20 cellular contexts compared by ENCODE assay signal in the genomic region with DNA sequence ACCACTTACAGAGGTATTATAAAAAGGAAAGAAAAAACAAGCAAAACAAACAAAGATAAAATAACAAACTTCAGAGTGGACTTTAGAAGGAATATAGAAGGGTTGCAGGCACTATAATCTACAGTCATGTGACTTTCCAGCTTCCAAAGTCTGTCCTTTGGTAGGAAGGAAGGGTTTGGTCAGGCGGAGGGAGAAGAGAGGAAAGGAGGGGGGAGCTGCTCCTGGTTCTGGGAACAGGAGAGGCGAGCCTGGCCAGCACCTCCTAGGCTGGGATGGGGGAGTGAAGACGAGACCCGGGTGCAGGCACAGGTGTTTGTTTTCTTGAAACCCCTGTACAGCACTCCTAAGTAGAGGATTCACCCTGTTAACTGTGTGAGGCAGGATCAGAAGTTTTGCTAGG. TPM values are rescaled to one million over a fixed set of nuclear protein-coding genes. Genes with fewer than 3 reads are reported as not detected.
DNase-seq lines count a peak whose midpoint lies in the region; ATAC-seq, FAIRE-seq and TF ChIP-seq lines count a peak whose summit lies in the region.
"Had no signal": no experiment of that assay in that cellular context is flagged by ENCODE, and none has a peak within 500 bp of the region (broad histone marks: within the 10 kb centered on the region; RNA-seq: fewer than 3 reads in every experiment).

No MANE protein-coding gene starts in this region.

- H3K36me3 ChIP-seq in HEK293 (ENCODE audit: control insufficient read depth in 2 of 2, insufficient read depth in 1 of 2, low read length in 2 of 2) (no peaks in the 10 kb centered on the region), colonic mucosa (no peaks in the 10 kb centered on the region), right lobe of liver (no peaks in the 10 kb centered on the region), spleen (no peaks in the 10 kb centered on the region), brain microvascular endothelial cell (replicated peaks) (no peaks in the 10 kb centered on the region)

- in situ Hi-C loops in brain microvascular endothelial cell (cut with HindIII; ENCODE audit: low pct_ligation_motif_present, low sequenced_read_pairs), result no loop called here

- POLR2A ChIA-PET in HEK293 (lab: Yijun Ruan, JAX), result interaction anchor here (1.4 kb wide), 1 partner anchor 9 kb away, joined by 3 read pairs; no protein-coding TSS in a partner anchor

- intact Hi-C loops in colonic mucosa (cut with DNase I) (no loop called here), right lobe of liver (cut with DNase I) (no loop called here), spleen (cut with DNase I; ENCODE audit: low total_unique reads) (loop anchor here (5.0 kb wide), 1 partner anchor 47 kb away; no protein-coding TSS in a partner anchor)

- DNase-seq in colonic mucosa, result peak; percentile 70
- no peak for DNase-seq in right lobe of liver
- DNase-seq in spleen, result no peak
- no peak for DNase-seq in iPS-NIHi7 (ENCODE audit: extremely low spot score)
- no peak for DNase-seq in stimulated activated CD8-positive, alpha-beta memory T cell treated with anti-CD3 and anti-CD28 coated beads, Interleukin-4, amount 100 ng/mL, for 48 hours
- DNase-seq in brain microvascular endothelial cell, result no peak
- DNase-seq in frontal cortex (ENCODE audit: low spot score in 2 of 2), result no peak
- DNase-seq: CD4-positive, alpha-beta T cell; DMS79 treated with DMSO at 0.1 percent for 48 hours; HFFc6; Kasumi-1; NCI-H1417; NCI-H2029; NCI-H2171 treated with DMSO at 0.1 percent for 48 hours; NCI-H774 had no signal

- FAIRE-seq in frontal cortex (lab: Jason Lieb, UNC), result no peak
- FAIRE-seq: G401.6, GM12891, GM19239 had no signal

- WGBS in right lobe of liver (ENCODE audit: insufficient coverage, low coverage, low lambda C conversion rate, missing lambda C conversion rate), result 35% methylated on average over 4 of the region's 4 CpGs
- 48 to 74% (median 63%) methylated on average over 4 of the region's 4 CpGs for WGBS in spleen, 5 donors

- peak; percentile 68 to 83 (median 73) for ATAC-seq in right lobe of liver
- ATAC-seq: Right ventricle myocardium inferior had no signal

- TF ChIP-seq CTCF in HEK293 (tag by site-specific recombination; IDR thresholded peaks at IDR 0.05) (no peak), colonic mucosa (IDR thresholded peaks at IDR 0.05) (no peak), right lobe of liver (IDR thresholded peaks at IDR 0.05) (no peak), spleen (IDR thresholded peaks at IDR 0.05 in 8 of 11, conservative IDR thresholded peaks at IDR 0.05 in 3 of 11) (no peak), brain microvascular endothelial cell (IDR thresholded peaks at IDR 0.05; ENCODE audit: low read depth, low read length, missing control alignments) (no peak)

- no peaks in the 10 kb centered on the region for H3K9me3 ChIP-seq in HEK293 (ENCODE audit: control insufficient read depth, insufficient read depth, low read depth, low read length)
- H3K9me3 ChIP-seq in colonic mucosa, result no peaks in the 10 kb centered on the region
- H3K9me3 ChIP-seq in right lobe of liver, result no peaks in the 10 kb centered on the region
- peaks cover 0 to 4% (median 0%) of the 10 kb centered on the region in 8 donors for H3K9me3 ChIP-seq in spleen

- TF ChIP-seq POLR2A in right lobe of liver (IDR thresholded peaks at IDR 0.05) (no peak), spleen (IDR thresholded peaks at IDR 0.05) (no peak)

- H3K4me1 ChIP-seq in HEK293 (ENCODE audit: control insufficient read depth, insufficient read depth, low read length) (0 out of 2 replicates have a peak, but pooled peaks cover 3% of the 10 kb centered on the region), colonic mucosa (no peaks in the 10 kb centered on the region), right lobe of liver (peaks cover 0 to 29% (median 12%) of the 10 kb centered on the region in 4 donors), spleen (peaks cover 0 to 35% (median 2%) of the 10 kb centered on the region in 6 donors)

- no peak overlapping the region for H3K27ac ChIP-seq in HEK293 (ENCODE audit: extremely low read depth, low read depth, low read length)
- H3K27ac ChIP-seq in colonic mucosa, result peak overlapping the region; percentile 67
- H3K27ac ChIP-seq in right lobe of liver, result peak overlapping the region in 2 of 3 donors; percentile 16 to 27
- H3K27ac ChIP-seq in spleen, result peak overlapping the region; percentile 7 to 78 (median 56)
- no peak overlapping the region for H3K27ac ChIP-seq in brain microvascular endothelial cell

- CTCF ChIA-PET in HEK293 (lab: Yijun Ruan, JAX), result no interaction called here

- no peaks in the 10 kb centered on the region for H3K27me3 ChIP-seq in colonic mucosa
- no peaks in the 10 kb centered on the region for H3K27me3 ChIP-seq in right lobe of liver
- no peaks in the 10 kb centered on the region for H3K27me3 ChIP-seq in spleen (replicated peaks in 1 of 7)
- H3K27me3 ChIP-seq in brain microvascular endothelial cell (replicated peaks), result no peaks in the 10 kb centered on the region

- no peak overlapping the region for H3K9ac ChIP-seq in colonic mucosa (ENCODE audit: low read depth in 2 of 2, low read length in 2 of 2)

- H3K4me3 ChIP-seq in HEK293 (ENCODE audit: low read depth, low read length) (no peak overlapping the region), colonic mucosa (no peak overlapping the region), right lobe of liver (no peak overlapping the region), spleen (no peak overlapping the region), brain microvascular endothelial cell (ENCODE audit: low read depth, low read length) (no peak overlapping the region)

TF ChIP-seq in HEK293, 187 proteins besides CTCF, POLR2A, EP300 and RAD21:
- TF ChIP-seq, protein P1, sequence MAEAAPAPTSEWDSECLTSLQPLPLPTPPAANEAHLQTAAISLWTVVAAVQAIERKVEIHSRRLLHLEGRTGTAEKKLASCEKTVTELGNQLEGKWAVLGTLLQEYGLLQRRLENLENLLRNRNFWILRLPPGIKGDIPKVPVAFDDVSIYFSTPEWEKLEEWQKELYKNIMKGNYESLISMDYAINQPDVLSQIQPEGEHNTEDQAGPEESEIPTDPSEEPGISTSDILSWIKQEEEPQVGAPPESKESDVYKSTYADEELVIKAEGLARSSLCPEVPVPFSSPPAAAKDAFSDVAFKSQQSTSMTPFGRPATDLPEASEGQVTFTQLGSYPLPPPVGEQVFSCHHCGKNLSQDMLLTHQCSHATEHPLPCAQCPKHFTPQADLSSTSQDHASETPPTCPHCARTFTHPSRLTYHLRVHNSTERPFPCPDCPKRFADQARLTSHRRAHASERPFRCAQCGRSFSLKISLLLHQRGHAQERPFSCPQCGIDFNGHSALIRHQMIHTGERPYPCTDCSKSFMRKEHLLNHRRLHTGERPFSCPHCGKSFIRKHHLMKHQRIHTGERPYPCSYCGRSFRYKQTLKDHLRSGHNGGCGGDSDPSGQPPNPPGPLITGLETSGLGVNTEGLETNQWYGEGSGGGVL (tag by site-specific recombination; IDR thresholded peaks at IDR 0.05), result peak; percentile 51
- TF ChIP-seq ZFHX2 (tag by site-specific recombination; conservative IDR thresholded peaks at IDR 0.05), result no peak

RNA-seq across cellular contexts. Expression of a gene that starts 53.8 kb away (rescaled TPM):
- total RNA-seq in colonic mucosa (10 to 100 TPM; 52.7 to 61.3 TPM), right lobe of liver (10 to 100 TPM in 3 of 6 experiments, 1 to 10 TPM in 3; 8.0 to 14.0 (median 9.5) TPM), spleen (10 to 100 TPM; 27.4 to 65.3 (median 42.3) TPM), frontal cortex (under 0.01 TPM)
- 10 to 100 TPM in 1 of 3 donors, 1 to 10 TPM in 2; 4.2 to 14.8 (median 4.9) TPM for polyA plus RNA-seq in spleen

Comparison
In these comparisons a context has a peak if more than half of its experiments do, and no peak if none do; other contexts are left out.
1. H3K27ac ChIP-seq: peak in colonic mucosa (single experiment), right lobe of liver (2 of 3) and spleen (8 of 8); none in HEK293 (single experiment) and brain microvascular endothelial cell (single experiment).